8 cellular contexts compared by ENCODE assay signal in genomic region chr10:97499561-97500296, GRCh38. TPM values are rescaled to one million over a fixed set of nuclear protein-coding genes. Genes with fewer than 3 reads are reported as not detected.
A peak's percentile ranks its signal among the peaks of the same experiment; 100 is the strongest.
DNase-seq lines count a peak whose midpoint lies in the region; ATAC-seq, FAIRE-seq and TF ChIP-seq lines count a peak whose summit lies in the region.

No MANE protein-coding gene starts in this region.

- dilution Hi-C loops in keratinocyte (cut with MboI; ENCODE audit: extremely low pct_ligation_motif_present, low sequenced_read_pairs): no loop called here

- no peak for TF ChIP-seq CTCF in NB4 (IDR thresholded peaks at IDR 0.05; ENCODE audit: low read depth, low read length)
- no peak for TF ChIP-seq CTCF in bronchial epithelial cell (IDR thresholded peaks at IDR 0.05; ENCODE audit: insufficient read depth, low read length, severe bottlenecking)
- TF ChIP-seq CTCF in keratinocyte (optimal IDR thresholded peaks at IDR 0.05 in 1 of 3, IDR thresholded peaks at IDR 0.05 in 1 of 3, conservative IDR thresholded peaks at IDR 0.05 in 1 of 3; ENCODE audit: extremely low read depth in 1 of 3, insufficient read depth in 2 of 3, low read length in 3 of 3): no peak
- TF ChIP-seq CTCF in smooth muscle cell (IDR thresholded peaks at IDR 0.05; ENCODE audit: borderline replicate concordance, insufficient read depth, poor library complexity, severe bottlenecking): no peak

- H3K36me3 ChIP-seq in bronchial epithelial cell (ENCODE audit: control insufficient read depth, insufficient read depth, low read length) (peaks cover 2% of the 10 kb centered on the region), keratinocyte (ENCODE audit: control insufficient read depth in 2 of 2, extremely low read depth in 1 of 2, insufficient read depth in 2 of 2, low read length in 2 of 2) (peaks cover 0 to 2% of the 10 kb centered on the region in 2 experiments), smooth muscle cell (ENCODE audit: low read depth) (no peaks in the 10 kb centered on the region)

- 3% methylated on average over 40 of the region's 41 CpGs for WGBS in smooth muscle cell (ENCODE audit: low lambda C conversion rate)

- H3K4me1 ChIP-seq in keratinocyte (ENCODE audit: control insufficient read depth, extremely low read depth, insufficient read depth, low read length) (peaks cover 29% of the 10 kb centered on the region), smooth muscle cell (ENCODE audit: low read depth) (peaks cover 26% of the 10 kb centered on the region)

- H4K20me1 ChIP-seq in keratinocyte (ENCODE audit: control insufficient read depth, extremely low read depth, insufficient read depth, low read length) (no peaks in the 10 kb centered on the region), smooth muscle cell (ENCODE audit: low read depth) (peaks cover 77% of the 10 kb centered on the region)

- TF ChIP-seq POLR2A in NB4 (IDR thresholded peaks at IDR 0.05; ENCODE audit: extremely low read depth, insufficient read length): no peak

- FAIRE-seq in bronchial epithelial cell (lab: Jason Lieb, UNC) (no peak), keratinocyte (lab: Jason Lieb, UNC) (no peak)

- H3K79me2 ChIP-seq in keratinocyte (ENCODE audit: control insufficient read depth, insufficient read depth, low read length): peaks cover 83% of the 10 kb centered on the region
- H3K79me2 ChIP-seq in smooth muscle cell (ENCODE audit: low read depth): peaks cover 86% of the 10 kb centered on the region

- H3K9ac ChIP-seq in keratinocyte (ENCODE audit: control insufficient read depth, extremely low read depth, insufficient read depth, low read length) (peak overlapping the region; percentile 77), smooth muscle cell (ENCODE audit: low read depth) (peak overlapping the region; percentile 76)

- H3F3A ChIP-seq in smooth muscle cell (ENCODE audit: low read depth): no peaks in the 10 kb centered on the region

- ATAC-seq in HG02759 (IDR thresholded peaks at IDR 0.05; ENCODE audit: unreplicated experiment) (no peak), GM18907 (IDR thresholded peaks at IDR 0.05; ENCODE audit: unreplicated experiment) (no peak)

- peak overlapping the region; percentile 53 for H2AFZ ChIP-seq in keratinocyte (ENCODE audit: control insufficient read depth, low read length)
- H2AFZ ChIP-seq in smooth muscle cell (ENCODE audit: low read depth): peak overlapping the region; percentile 90

- peak overlapping the region; percentile 67 for H3K4me3 ChIP-seq in NB4 (ENCODE audit: low read depth, low read length)
- peak overlapping the region; percentile 96 for H3K4me3 ChIP-seq in bronchial epithelial cell (ENCODE audit: low read depth, low read length)
- H3K4me3 ChIP-seq in keratinocyte (ENCODE audit: control insufficient read depth in 2 of 3, extremely low read depth in 1 of 3, insufficient read depth in 2 of 3, low read depth in 1 of 3, low read length in 3 of 3): peak overlapping the region; percentile 80 to 94 (median 92)
- peak overlapping the region; percentile 80 for H3K4me3 ChIP-seq in smooth muscle cell

- no peak overlapping the region for H3K27ac ChIP-seq in keratinocyte (ENCODE audit: control insufficient read depth, insufficient read depth, low read length)
- H3K27ac ChIP-seq in smooth muscle cell (ENCODE audit: low read depth): peak overlapping the region; percentile 87

- DNase-seq in G401 (ENCODE audit: low spot score) (peak; percentile 57), NB4 (ENCODE audit: low read depth) (peak; percentile 80), bronchial epithelial cell (ENCODE audit: low read depth) (peak; percentile 25), keratinocyte (ENCODE audit: low read depth, low spot score) (no peak), smooth muscle cell (lab: John Stamatoyannopoulos, UW; ENCODE audit: unreplicated experiment) (no peak)
- DNase-seq in activated CD8-positive, alpha-beta memory T cell treated with anti-CD3 and anti-CD28 coated beads, Interleukin-2, amount 50 U/mL, for 4 hours: no peak

- in situ Hi-C loops in G401 (cut with HindIII; ENCODE audit: low sequenced_read_pairs): no loop called here

- H3K9me3 ChIP-seq in keratinocyte (ENCODE audit: control insufficient read depth, low read depth, low read length) (no peaks in the 10 kb centered on the region), smooth muscle cell (replicated peaks; ENCODE audit: low read depth) (no peaks in the 10 kb centered on the region)

- no peaks in the 10 kb centered on the region for H3K9me1 ChIP-seq in keratinocyte (ENCODE audit: control insufficient read depth, extremely low read depth, insufficient read depth, low read length)

- H3K27me3 ChIP-seq in bronchial epithelial cell (ENCODE audit: control insufficient read depth, insufficient read depth, low read length): no peaks in the 10 kb centered on the region
- no peaks in the 10 kb centered on the region for H3K27me3 ChIP-seq in keratinocyte (ENCODE audit: control insufficient read depth, extremely low read depth, insufficient read depth, low read length)
- no peaks in the 10 kb centered on the region for H3K27me3 ChIP-seq in smooth muscle cell (ENCODE audit: low read depth)

- H3K4me2 ChIP-seq in keratinocyte (ENCODE audit: control insufficient read depth, extremely low read depth, insufficient read depth, low read depth, low read length) (peak overlapping the region; percentile 81), smooth muscle cell (peak overlapping the region; percentile 88)

RNA-seq across cellular contexts. Expression of gene UBTD1, which starts 1.0 kb away (rescaled TPM):
- total RNA-seq in G401 (2014; rRNA removed; shearing (Covaris generic)): 32.5 and 39.5 TPM in 2 replicates
- 11.1 and 12.4 TPM in 2 replicates for total RNA-seq in bronchial epithelial cell
- 12.0 to 20.5 TPM (median 19.3 TPM) in 3 replicates for polyA plus RNA-seq in keratinocyte
- polyA plus RNA-seq in keratinocyte (2011; ENCODE audit: low read depth): 3.5 TPM
- 13.3 and 33.4 TPM in 2 replicates for polyA plus RNA-seq in keratinocyte (2011; cell fraction: cytosol; rRNA removed)
- 8.4 and 14.1 TPM in 2 replicates for polyA plus RNA-seq in keratinocyte (2011; cell fraction: nucleus; rRNA removed)
- polyA plus RNA-seq in keratinocyte (2012; ENCODE audit: low replicate concordance): 17.0 and 24.0 TPM in 2 replicates
- polyA minus RNA-seq in keratinocyte: 6.8 to 19.4 TPM (median 11.6 TPM) in 3 replicates
- 31.7 TPM for polyA minus RNA-seq in keratinocyte (2011; cell fraction: cytosol; rRNA and poly(A)+ RNA removed)
- polyA minus RNA-seq in keratinocyte (2011; cell fraction: nucleus; rRNA and poly(A)+ RNA removed): 9.3 and 9.8 TPM in 2 replicates
- 26.5 and 27.1 TPM in 2 replicates for total RNA-seq in smooth muscle cell
- 59.9 and 61.5 TPM in 2 replicates for polyA plus RNA-seq in smooth muscle cell

RNA-seq across cellular contexts. Expression of gene MMS19, which starts 1.5 kb away (rescaled TPM):
- total RNA-seq in G401 (2014; rRNA removed; shearing (Covaris generic)): 67.8 and 89.3 TPM in 2 replicates
- total RNA-seq in bronchial epithelial cell: 23.2 and 38.2 TPM in 2 replicates
- 72.5 to 74.8 TPM (median 74.4 TPM) in 3 replicates for polyA plus RNA-seq in keratinocyte
- polyA plus RNA-seq in keratinocyte (2011; ENCODE audit: low read depth): 15.5 TPM
- polyA plus RNA-seq in keratinocyte (2011; cell fraction: cytosol; rRNA removed): 51.5 and 66.8 TPM in 2 replicates
- 138 and 144 TPM in 2 replicates for polyA plus RNA-seq in keratinocyte (2011; cell fraction: nucleus; rRNA removed)
- 46.0 and 61.3 TPM in 2 replicates for polyA plus RNA-seq in keratinocyte (2012; ENCODE audit: low replicate concordance)
- polyA minus RNA-seq in keratinocyte: 110 to 140 TPM (median 133 TPM) in 3 replicates
- polyA minus RNA-seq in keratinocyte (2011; cell fraction: cytosol; rRNA and poly(A)+ RNA removed): 71.9 TPM
- 74.6 and 85.9 TPM in 2 replicates for polyA minus RNA-seq in keratinocyte (2011; cell fraction: nucleus; rRNA and poly(A)+ RNA removed)
- total RNA-seq in smooth muscle cell: 97.9 and 125 TPM in 2 replicates
- polyA plus RNA-seq in smooth muscle cell: 76.8 and 81.4 TPM in 2 replicates

RNA-seq across cellular contexts. Expression of gene ZDHHC16, which starts 53.8 kb away (rescaled TPM):
- 70.4 and 82.5 TPM in 2 replicates for total RNA-seq in G401 (2014; rRNA removed; shearing (Covaris generic))
- total RNA-seq in bronchial epithelial cell (31.9 and 37.6 TPM in 2 replicates), smooth muscle cell (48.5 and 50.3 TPM in 2 replicates)
- polyA plus RNA-seq in keratinocyte (63.3 to 77.6 TPM (median 67.8 TPM) in 3 replicates), smooth muscle cell (73.3 and 81.1 TPM in 2 replicates)
- 25.8 TPM for polyA plus RNA-seq in keratinocyte (2011; ENCODE audit: low read depth)
- polyA plus RNA-seq in keratinocyte (2011; cell fraction: cytosol; rRNA removed): 64.0 and 68.6 TPM in 2 replicates
- 49.2 and 49.4 TPM in 2 replicates for polyA plus RNA-seq in keratinocyte (2011; cell fraction: nucleus; rRNA removed)
- polyA plus RNA-seq in keratinocyte (2012; ENCODE audit: low replicate concordance): 15.5 and 52.4 TPM in 2 replicates
- 109 to 143 TPM (median 132 TPM) in 3 replicates for polyA minus RNA-seq in keratinocyte
- polyA minus RNA-seq in keratinocyte (2011; cell fraction: cytosol; rRNA and poly(A)+ RNA removed): 46.6 TPM
- polyA minus RNA-seq in keratinocyte (2011; cell fraction: nucleus; rRNA and poly(A)+ RNA removed): 22.8 and 27.0 TPM in 2 replicates

RNA-seq across cellular contexts. Expression of gene EXOSC1, which starts 53.9 kb away (rescaled TPM):
- 56.7 and 61.7 TPM in 2 replicates for total RNA-seq in G401 (2014; rRNA removed; shearing (Covaris generic))
- 30.9 and 34.2 TPM in 2 replicates for total RNA-seq in bronchial epithelial cell
- 40.9 to 45.7 TPM (median 42.9 TPM) in 3 replicates for polyA plus RNA-seq in keratinocyte
- 13.2 TPM for polyA plus RNA-seq in keratinocyte (2011; ENCODE audit: low read depth)
- polyA plus RNA-seq in keratinocyte (2011; cell fraction: cytosol; rRNA removed): 37.0 and 46.2 TPM in 2 replicates
- polyA plus RNA-seq in keratinocyte (2011; cell fraction: nucleus; rRNA removed): 30.4 and 33.5 TPM in 2 replicates
- 35.8 and 41.0 TPM in 2 replicates for polyA plus RNA-seq in keratinocyte (2012; ENCODE audit: low replicate concordance)
- 18.1 to 36.1 TPM (median 24.5 TPM) in 3 replicates for polyA minus RNA-seq in keratinocyte
- polyA minus RNA-seq in keratinocyte (2011; cell fraction: cytosol; rRNA and poly(A)+ RNA removed): 12.9 TPM
- polyA minus RNA-seq in keratinocyte (2011; cell fraction: nucleus; rRNA and poly(A)+ RNA removed): 6.2 and 6.6 TPM in 2 replicates
- total RNA-seq in smooth muscle cell: 44.9 and 48.7 TPM in 2 replicates
- polyA plus RNA-seq in smooth muscle cell: 61.5 and 97.5 TPM in 2 replicates

Comparison
In these comparisons a context has a peak if more than half of its experiments do, and no peak if none do; other contexts are left out.
1. DNase-seq: peak in G401 (single experiment), NB4 (single experiment) and bronchial epithelial cell (single experiment); none in keratinocyte (single experiment), smooth muscle cell (single experiment) and activated CD8-positive, alpha-beta memory T cell treated with anti-CD3 and anti-CD28 coated beads, Interleukin-2, amount 50 U/mL, for 4 hours (single experiment).
2. Peak in every context shown above with its lines, with median percentiles within 50 percentile points of each other: H3K4me3 ChIP-seq.